In genomic region chr6:151765444-151765886, GRCh38 we compare ENCODE assay signal across 8 cellular contexts. TPM values are rescaled to one million over a fixed set of nuclear protein-coding genes. Genes with fewer than 3 reads are reported as not detected.
A peak's percentile ranks its signal among the peaks of the same experiment; 100 is the strongest.
DNase-seq lines count a peak whose midpoint lies in the region; ATAC-seq and TF ChIP-seq lines count a peak whose summit lies in the region.

No MANE protein-coding gene starts in this region.

- H3K36me3 Mint-ChIP-seq in CD8-positive, alpha-beta T cell: no peaks in the 10 kb centered on the region
- no peaks in the 10 kb centered on the region for H3K36me3 Mint-ChIP-seq in activated CD4-positive, alpha-beta T cell treated with anti-CD3 and anti-CD28 coated beads, Interleukin-2, amount 10 ng/mL, durations not matched to agents 24 days and 14 days (ENCODE audit: low read depth)

- H3K27me3 Mint-ChIP-seq in CD8-positive, alpha-beta T cell (ENCODE audit: low read depth): peaks cover 6% of the 10 kb centered on the region
- H3K27me3 Mint-ChIP-seq in activated CD4-positive, alpha-beta T cell treated with anti-CD3 and anti-CD28 coated beads, Interleukin-2, amount 10 ng/mL, durations not matched to agents 24 days and 14 days: peaks cover 24% of the 10 kb centered on the region

- no peak overlapping the region for H3K4me3 ChIP-seq in CD8-positive, alpha-beta T cell (ENCODE audit: low read depth, low read length)
- no peak overlapping the region for H3K4me3 ChIP-seq in fibroblast of villous mesenchyme (ENCODE audit: low read depth, low read length)
- no peak overlapping the region for H3K4me3 ChIP-seq in neutrophil (ENCODE audit: low read depth in 1 of 2, low read length in 1 of 2)

- no peaks in the 10 kb centered on the region for H3K4me1 ChIP-seq in CD8-positive, alpha-beta T cell (ENCODE audit: insufficient read depth, low read length)
- peaks cover 0 to 5% of the 10 kb centered on the region in 2 experiments for H3K4me1 ChIP-seq in neutrophil (ENCODE audit: control insufficient read depth in 1 of 2, insufficient read depth in 1 of 2, low read depth in 1 of 2, low read length in 1 of 2)

- no peaks in the 10 kb centered on the region for H3K27me3 ChIP-seq in CD8-positive, alpha-beta T cell (ENCODE audit: insufficient read depth, low read length)
- H3K27me3 ChIP-seq in neutrophil: peaks cover 7% of the 10 kb centered on the region

- intact Hi-C loops in CD8-positive, alpha-beta T cell (cut with DNase I, micrococcal nuclease): loop anchor here (1.0 to 10.0 kb wide), 4 partner anchors 349 to 592 kb away; no protein-coding TSS in a partner anchor
- intact Hi-C loops in activated CD4-positive, alpha-beta T cell treated with anti-CD3 and anti-CD28 coated beads, Interleukin-2, amount 10 ng/mL, durations not matched to agents 24 days and 14 days (cut with micrococcal nuclease): loop anchor here (1.0 to 5.0 kb wide), 5 partner anchors 8 to 572 kb away; no protein-coding TSS in a partner anchor

- no peaks in the 10 kb centered on the region for H3K9me3 ChIP-seq in CD8-positive, alpha-beta T cell (ENCODE audit: low read length)
- no peaks in the 10 kb centered on the region for H3K9me3 ChIP-seq in neutrophil

- no peak overlapping the region for H3K4me3 Mint-ChIP-seq in CD8-positive, alpha-beta T cell
- no peak overlapping the region for H3K4me3 Mint-ChIP-seq in activated CD4-positive, alpha-beta T cell treated with anti-CD3 and anti-CD28 coated beads, Interleukin-2, amount 10 ng/mL, durations not matched to agents 24 days and 14 days

- TF ChIP-seq CTCF in CD8-positive, alpha-beta T cell (IDR thresholded peaks at IDR 0.05): peak; percentile 59
- TF ChIP-seq CTCF in fibroblast of villous mesenchyme (IDR thresholded peaks at IDR 0.05; ENCODE audit: insufficient read depth, low read depth, low read length) (peak; percentile 79), neutrophil (IDR thresholded peaks at IDR 0.05) (peak; percentile 32)

- DNase-seq in CD8-positive, alpha-beta T cell: peak in 3 of 7 experiments; percentile 3 to 16 (median 14)
- DNase-seq in NCI-H2227 (lab: John Stamatoyannopoulos, UW; ENCODE audit: unreplicated experiment) (peak; percentile 37), fibroblast of villous mesenchyme (ENCODE audit: low read depth) (peak; percentile 81), occipital lobe (lab: John Stamatoyannopoulos, UW) (no peak)
- DNase-seq in activated CD4-positive, alpha-beta T cell treated with anti-CD3 and anti-CD28 coated beads, Interleukin-2, amount 10 ng/mL, durations not matched to agents 24 days and 14 days: peak; percentile 88

- CTCF ChIA-PET in CD8-positive, alpha-beta T cell (lab: Charles Lee): interaction anchor here (0.8 to 1.7 kb wide), 18 partner anchors 9 to 573 kb away, joined by 3 to 8 read pairs (median 4); no protein-coding TSS in a partner anchor

- no peaks in the 10 kb centered on the region for H3K9me3 Mint-ChIP-seq in CD8-positive, alpha-beta T cell
- no peaks in the 10 kb centered on the region for H3K9me3 Mint-ChIP-seq in activated CD4-positive, alpha-beta T cell treated with anti-CD3 and anti-CD28 coated beads, Interleukin-2, amount 10 ng/mL, durations not matched to agents 24 days and 14 days

- peaks cover 5% of the 10 kb centered on the region for H3K4me1 Mint-ChIP-seq in CD8-positive, alpha-beta T cell (ENCODE audit: low read depth)
- H3K4me1 Mint-ChIP-seq in activated CD4-positive, alpha-beta T cell treated with anti-CD3 and anti-CD28 coated beads, Interleukin-2, amount 10 ng/mL, durations not matched to agents 24 days and 14 days: peaks cover 26% of the 10 kb centered on the region

- POLR2A ChIA-PET in CD8-positive, alpha-beta T cell (lab: Charles Lee): interaction anchor here (0.7 kb wide), 1 partner anchor 690 kb away, joined by 3 read pairs; no protein-coding TSS in a partner anchor

- H3K36me3 ChIP-seq in CD8-positive, alpha-beta T cell (ENCODE audit: insufficient read depth, low read length): no peaks in the 10 kb centered on the region
- no peaks in the 10 kb centered on the region for H3K36me3 ChIP-seq in neutrophil

- ATAC-seq in CD8-positive, alpha-beta T cell: peak; percentile 51
- ATAC-seq in GM18907 (IDR thresholded peaks at IDR 0.05; ENCODE audit: unreplicated experiment): peak; percentile 76
- peak; percentile 68 for ATAC-seq in HG03159 (IDR thresholded peaks at IDR 0.05; ENCODE audit: unreplicated experiment)

- no peak overlapping the region for H3K27ac Mint-ChIP-seq in CD8-positive, alpha-beta T cell
- H3K27ac Mint-ChIP-seq in activated CD4-positive, alpha-beta T cell treated with anti-CD3 and anti-CD28 coated beads, Interleukin-2, amount 10 ng/mL, durations not matched to agents 24 days and 14 days: no peak overlapping the region

- no peak overlapping the region for H3K27ac ChIP-seq in CD8-positive, alpha-beta T cell (ENCODE audit: low read depth, low read length)
- no peak overlapping the region for H3K27ac ChIP-seq in neutrophil

RNA-seq across cellular contexts. Expression of gene ESR1, which starts 42.0 kb away (rescaled TPM):
- total RNA-seq in CD8-positive, alpha-beta T cell: 1 to 10 TPM; 1.6 TPM
- total RNA-seq in activated CD4-positive, alpha-beta T cell treated with anti-CD3 and anti-CD28 coated beads, Interleukin-2, amount 10 ng/mL, durations not matched to agents 24 days and 14 days: 0.35 and 0.38 TPM in 2 replicates
- total RNA-seq in fibroblast of villous mesenchyme: 1.9 and 2.6 TPM in 2 replicates
- total RNA-seq in occipital lobe: 0.16 TPM
